Comparison of ENCODE assay signal across 10 cellular contexts in genomic region chr19:18320865-18321728, GRCh38. TPM values are rescaled to one million over a fixed set of nuclear protein-coding genes. Genes with fewer than 3 reads are reported as not detected.
DNase-seq lines count a peak whose midpoint lies in the region; ATAC-seq and TF ChIP-seq lines count a peak whose summit lies in the region.
"Had no signal": no experiment of that assay in that cellular context is flagged by ENCODE, and none has a peak within 500 bp of the region (broad histone marks: within the 10 kb centered on the region; RNA-seq: fewer than 3 reads in every experiment).

No MANE protein-coding gene starts in this region.

- peaks cover 22% of the 10 kb centered on the region for H3K4me1 Mint-ChIP-seq in glutamatergic neuron (ENCODE audit: low read depth, unreplicated experiment)

- peak overlapping the region; percentile 98 for H3K9ac ChIP-seq in HCT116 (ENCODE audit: low read length)
- H3K9ac ChIP-seq in SU-DHL-6 (ENCODE audit: low read length) = peak overlapping the region; percentile 90
- H3K9ac ChIP-seq in skeletal muscle satellite cell (ENCODE audit: low read depth, low read length) = peak overlapping the region; percentile 92

- H3K36me3 ChIP-seq in HCT116 (ENCODE audit: control insufficient read depth in 1 of 2, insufficient read depth in 2 of 2, low read length in 2 of 2) (peaks cover 2 to 12% of the 10 kb centered on the region in 2 experiments; a peak in 1 of 4 replicates), SU-DHL-6 (ENCODE audit: low read length) (no peaks in the 10 kb centered on the region), skeletal muscle satellite cell (ENCODE audit: insufficient read depth, low read length) (peaks cover 4% of the 10 kb centered on the region)

- H3K9me3 ChIP-seq in HCT116 (ENCODE audit: control insufficient read depth in 1 of 2, insufficient read depth in 1 of 2, low read depth in 1 of 2, low read length in 2 of 2) (no peaks in the 10 kb centered on the region), SU-DHL-6 (ENCODE audit: insufficient read depth, low read length) (no peaks in the 10 kb centered on the region), skeletal muscle satellite cell (replicated peaks; ENCODE audit: low read length) (no peaks in the 10 kb centered on the region)

- H2AFZ ChIP-seq in HCT116 (ENCODE audit: low read depth, low read length, poor library complexity, severe bottlenecking) (no peak overlapping the region), SU-DHL-6 (ENCODE audit: low read depth, low read length, severe bottlenecking) (no peak overlapping the region)

- DNase-seq in HCT116 (ENCODE audit: low read depth, low spot score) (no peak), glutamatergic neuron (no peak), posterior vena cava (ENCODE audit: low spot score) (no peak), NCI-H2227 treated with DMSO at 0.1 percent for 48 hours (lab: John Stamatoyannopoulos, UW) (no peak)
- no peak for DNase-seq in stimulated activated CD4-positive, alpha-beta T cell treated with anti-CD3 and anti-CD28 coated beads, Interleukin-2, amount 100 ng/mL, for 24 hours
- DNase-seq: substantia nigra had no signal

- intact Hi-C loops in HCT116 (cut with micrococcal nuclease) = loop anchor here (10.0 kb wide), 1 partner anchor 116 kb away; the partner anchor contains the start of gene RAB3A
- intact Hi-C loops in posterior vena cava (cut with DNase I) = loop anchor here (5.0 kb wide), 2 partner anchors 34 to 39 kb away; partner anchors contain the start of gene JUND (in 1 of the 2)

- no peaks in the 10 kb centered on the region for H3K27me3 ChIP-seq in HCT116 (ENCODE audit: insufficient read depth, low read length)
- no peaks in the 10 kb centered on the region for H3K27me3 ChIP-seq in SU-DHL-6 (ENCODE audit: low read length)
- H3K27me3 ChIP-seq in skeletal muscle satellite cell (ENCODE audit: control insufficient read depth, insufficient read depth, low read length) = no peaks in the 10 kb centered on the region

- POLR2A ChIA-PET in HCT116 (lab: Charles Lee) = interaction anchor here (3.5 to 3.7 kb wide), 2 partner anchors 16 to 41 kb away, joined by 17 to 52 read pairs; partner anchors contain the start of gene JUND

- H3K36me3 Mint-ChIP-seq in glutamatergic neuron (ENCODE audit: unreplicated experiment) = no peaks in the 10 kb centered on the region

- BruUV-seq in HCT116 (replicated peaks; lab: Mats Ljungman, UMichigan) = no TSS peak

- TF ChIP-seq CTCF in HCT116 (IDR thresholded peaks at IDR 0.05 in 2 of 3, conservative IDR thresholded peaks at IDR 0.05 in 1 of 3; ENCODE audit: borderline replicate concordance in 1 of 3, insufficient read depth in 1 of 3, low read depth in 2 of 3, low read length in 2 of 3) (no peak), SU-DHL-6 (IDR thresholded peaks at IDR 0.05; ENCODE audit: insufficient read depth, low read length, poor library complexity, severe bottlenecking) (no peak), glutamatergic neuron (IDR thresholded peaks at IDR 0.05; ENCODE audit: partially characterized antibody, unreplicated experiment) (no peak)

- RAD21 ChIA-PET in HCT116 (lab: Charles Lee; ENCODE audit: low non-redundant PET in 1 of 2, low total read pairs in 2 of 2, uncharacterized antibody in 2 of 2, unreplicated experiment in 2 of 2) = interaction anchor here (1.1 to 1.9 kb wide), 2 partner anchors 42 kb away, joined by 4 to 6 read pairs; no protein-coding TSS in a partner anchor

- H3K79me2 ChIP-seq in HCT116 (ENCODE audit: insufficient read depth, low read length) = peaks cover 66% of the 10 kb centered on the region
- peaks cover 45% of the 10 kb centered on the region for H3K79me2 ChIP-seq in SU-DHL-6 (ENCODE audit: insufficient read depth, low read length)

- ATAC-seq in HCT116 (no peak), GM18519 (IDR thresholded peaks at IDR 0.05; ENCODE audit: low FRiP score, unreplicated experiment) (no peak)

- H3K27ac ChIP-seq in HCT116 (ENCODE audit: low read depth, low read length) (peak overlapping the region; percentile 93), SU-DHL-6 (ENCODE audit: low read depth, low read length) (no peak overlapping the region)

- H3K4me1 ChIP-seq in HCT116 (ENCODE audit: control insufficient read depth in 1 of 2, insufficient read depth in 2 of 2, low read length in 2 of 2) = peaks cover 54 to 57% of the 10 kb centered on the region in 2 experiments
- peaks cover 20% of the 10 kb centered on the region for H3K4me1 ChIP-seq in skeletal muscle satellite cell (ENCODE audit: control insufficient read depth, insufficient read depth, low read length)

- peak overlapping the region; percentile 89 for H3K27ac Mint-ChIP-seq in glutamatergic neuron (ENCODE audit: unreplicated experiment)

- peaks cover 11% of the 10 kb centered on the region for H3F3A ChIP-seq in SU-DHL-6 (ENCODE audit: insufficient read depth)

- CTCF ChIA-PET in HCT116 (lab: Charles Lee) = interaction anchor here (0.9 to 2.5 kb wide), 2 partner anchors 41 to 133 kb away, joined by 3 to 36 read pairs; partner anchors contain the start of gene JUND

- H3K4me3 ChIP-seq in HCT116 (replicated peaks in 1 of 2; ENCODE audit: low read depth in 1 of 2, low read length in 2 of 2) (peak overlapping the region; percentile 78 to 97; a peak in 3 of 4 replicates), SU-DHL-6 (ENCODE audit: insufficient read depth, low read length, poor library complexity, severe bottlenecking) (peak overlapping the region; percentile 65), skeletal muscle satellite cell (ENCODE audit: low read length) (peak overlapping the region; percentile 79)

- peaks cover 5% of the 10 kb centered on the region for H3K27me3 Mint-ChIP-seq in glutamatergic neuron (ENCODE audit: unreplicated experiment)

- TF ChIP-seq RAD21 in HCT116 (IDR thresholded peaks at IDR 0.05; ENCODE audit: low read depth) = no peak

- no peak for TF ChIP-seq POLR2A in HCT116 (IDR thresholded peaks at IDR 0.05; ENCODE audit: borderline replicate concordance, extremely low read depth, insufficient read depth, insufficient read length)

- H3K4me2 ChIP-seq in HCT116 (ENCODE audit: low read length) = peak overlapping the region; percentile 87
- peak overlapping the region; percentile 94 for H3K4me2 ChIP-seq in SU-DHL-6 (ENCODE audit: low read depth, low read length, poor library complexity, severe bottlenecking)
- peak overlapping the region; percentile 89 for H3K4me2 ChIP-seq in skeletal muscle satellite cell (ENCODE audit: low read length)

- H4K20me1 ChIP-seq in HCT116 (ENCODE audit: insufficient read depth) (no peaks in the 10 kb centered on the region), SU-DHL-6 (ENCODE audit: low read depth, low read length) (no peaks in the 10 kb centered on the region)

- H3K4me3 Mint-ChIP-seq in glutamatergic neuron (ENCODE audit: unreplicated experiment) = peak overlapping the region; percentile 93

- H3K9me2 ChIP-seq in HCT116 (ENCODE audit: insufficient read depth) (no peaks in the 10 kb centered on the region), SU-DHL-6 (replicated peaks; ENCODE audit: insufficient read depth, low read length) (no peaks in the 10 kb centered on the region)

- H3K9me3 Mint-ChIP-seq in glutamatergic neuron (ENCODE audit: unreplicated experiment) = peaks cover 6% of the 10 kb centered on the region

TF ChIP-seq in HCT116, 20 proteins besides CTCF, POLR2A, EP300 and RAD21:
- TF ChIP-seq ZFX (IDR thresholded peaks at IDR 0.05) (no peak), POLR2AphosphoS5 (IDR thresholded peaks at IDR 0.05; ENCODE audit: low read depth, low read length) (0 out of 2 replicates have a peak, but pooled peaks have one; percentile 1)

RNA-seq across cellular contexts. Expression of gene LSM4, which starts 1.8 kb away (rescaled TPM):
- total RNA-seq in HCT116 (2021; ENCODE audit: unreplicated experiment) = 400 TPM
- polyA plus RNA-seq in HCT116 (2012) = 263 and 315 TPM in 2 replicates
- total RNA-seq in glutamatergic neuron (ENCODE audit: unreplicated experiment) = 137 TPM
- 146 and 166 TPM in 2 replicates for total RNA-seq in skeletal muscle satellite cell (2012; rRNA removed)
- total RNA-seq in posterior vena cava = 10 to 100 TPM; 44.4 to 46.9 TPM

RNA-seq across cellular contexts. Expression of gene PGPEP1, which starts 19.3 kb away (rescaled TPM):
- total RNA-seq in HCT116 (2021; ENCODE audit: unreplicated experiment) (30.9 TPM), glutamatergic neuron (ENCODE audit: unreplicated experiment) (25.6 TPM), posterior vena cava (10 to 100 TPM; 42.8 to 48.6 TPM)
- polyA plus RNA-seq in HCT116 (2012) = 22.4 and 23.8 TPM in 2 replicates
- 8.7 and 13.7 TPM in 2 replicates for total RNA-seq in skeletal muscle satellite cell (2012; rRNA removed)

RNA-seq across cellular contexts. Expression of gene JUND, which starts 39.7 kb away (rescaled TPM):
- total RNA-seq in HCT116 (2021; ENCODE audit: unreplicated experiment) (221 TPM), glutamatergic neuron (ENCODE audit: unreplicated experiment) (341 TPM), posterior vena cava (100 to 1,000 TPM; 192 to 231 TPM)
- polyA plus RNA-seq in HCT116 (2012) = 179 and 285 TPM in 2 replicates
- 41.8 and 46.7 TPM in 2 replicates for total RNA-seq in skeletal muscle satellite cell (2012; rRNA removed)

RNA-seq across cellular contexts. Expression of gene IQCN, which starts 46.8 kb away (rescaled TPM):
- total RNA-seq in HCT116 (2021; ENCODE audit: unreplicated experiment) (4.8 TPM), glutamatergic neuron (ENCODE audit: unreplicated experiment) (23.6 TPM), posterior vena cava (1 to 10 TPM; 2.6 to 4.9 TPM)
- 1.9 and 2.7 TPM in 2 replicates for polyA plus RNA-seq in HCT116 (2012)
- 0.22 and 0.25 TPM in 2 replicates for total RNA-seq in skeletal muscle satellite cell (2012; rRNA removed)
- total RNA-seq: bronchial epithelial cell had no signal
